13 cellular contexts compared by ENCODE assay signal in genomic region chr6:170269873-170270541, GRCh38. TPM values are rescaled to one million over a fixed set of nuclear protein-coding genes. Genes with fewer than 3 reads are reported as not detected.
DNase-seq lines count a peak whose midpoint lies in the region; ATAC-seq and TF ChIP-seq lines count a peak whose summit lies in the region.
"Had no signal": no experiment of that assay in that cellular context is flagged by ENCODE, and none has a peak within 500 bp of the region (broad histone marks: within the 10 kb centered on the region; RNA-seq: fewer than 3 reads in every experiment).

No MANE protein-coding gene starts in this region.

- H3K27ac Mint-ChIP-seq in stimulated activated naive CD8-positive, alpha-beta T cell treated with anti-CD3 and anti-CD28 coated beads, Interleukin-15, amount 100 ng/mL, for 72 hours, result no peak overlapping the region
- H3K27ac Mint-ChIP-seq in glutamatergic neuron (ENCODE audit: unreplicated experiment), result no peak overlapping the region

- peaks cover 0 to 8% of the 10 kb centered on the region in 2 donors for H3K4me1 ChIP-seq in right atrium auricular region
- peaks cover 36% of the 10 kb centered on the region for H3K4me1 ChIP-seq in SJCRH30
- peaks cover 20 to 32% of the 10 kb centered on the region in 2 donors for H3K4me1 ChIP-seq in mucosa of rectum (ENCODE audit: control insufficient read depth in 2 of 2, insufficient read depth in 2 of 2, low read length in 2 of 2)
- peaks cover 9 to 25% (median 13%) of the 10 kb centered on the region in 4 donors for H3K4me1 ChIP-seq in upper lobe of left lung

- no peak for TF ChIP-seq CTCF in right atrium auricular region (IDR thresholded peaks at IDR 0.05)
- TF ChIP-seq CTCF in upper lobe of left lung (IDR thresholded peaks at IDR 0.05), result no peak
- TF ChIP-seq CTCF in glutamatergic neuron (IDR thresholded peaks at IDR 0.05; ENCODE audit: partially characterized antibody, unreplicated experiment), result no peak
- no peak for TF ChIP-seq CTCF in GM10248 (IDR thresholded peaks at IDR 0.05; ENCODE audit: control extremely low read depth, extremely low read depth, low read depth, missing control alignments)

- H3K4me3 ChIP-seq in right atrium auricular region (no peak overlapping the region), SJCRH30 (peak overlapping the region; percentile 16), mucosa of rectum (ENCODE audit: low read length in 2 of 2) (no peak overlapping the region), upper lobe of left lung (no peak overlapping the region)

- no peaks in the 10 kb centered on the region for H3K27me3 Mint-ChIP-seq in stimulated activated naive CD8-positive, alpha-beta T cell treated with anti-CD3 and anti-CD28 coated beads, Interleukin-15, amount 100 ng/mL, for 72 hours
- peaks cover 3% of the 10 kb centered on the region for H3K27me3 Mint-ChIP-seq in glutamatergic neuron (ENCODE audit: unreplicated experiment)

- peaks cover 0 to 11% of the 10 kb centered on the region in 2 donors for H3K9me3 Mint-ChIP-seq in stimulated activated naive CD8-positive, alpha-beta T cell treated with anti-CD3 and anti-CD28 coated beads, Interleukin-15, amount 100 ng/mL, for 72 hours
- H3K9me3 Mint-ChIP-seq in glutamatergic neuron (ENCODE audit: unreplicated experiment), result peaks cover 4% of the 10 kb centered on the region
- H3K9me3 Mint-ChIP-seq: naive B cell, T-cell had no signal

- H3K36me3 ChIP-seq in right atrium auricular region, result no peaks in the 10 kb centered on the region
- H3K36me3 ChIP-seq in SJCRH30, result no peaks in the 10 kb centered on the region
- no peaks in the 10 kb centered on the region for H3K36me3 ChIP-seq in mucosa of rectum (ENCODE audit: control insufficient read depth in 2 of 2, insufficient read depth in 2 of 2, low read length in 2 of 2)
- H3K36me3 ChIP-seq in upper lobe of left lung, result no peaks in the 10 kb centered on the region

- H3K9me3 ChIP-seq in right atrium auricular region (no peaks in the 10 kb centered on the region), SJCRH30 (replicated peaks) (no peaks in the 10 kb centered on the region), mucosa of rectum (ENCODE audit: control insufficient read depth in 2 of 2, low read length in 2 of 2) (no peaks in the 10 kb centered on the region), upper lobe of left lung (no peaks in the 10 kb centered on the region)

- intact Hi-C loops in left cardiac atrium (cut with DNase I), result no loop called here

- DNase-seq in left cardiac atrium, result peak; percentile 7
- no peak for DNase-seq in right atrium auricular region (ENCODE audit: low spot score)
- peak; percentile 78 to 91 for DNase-seq in SJCRH30
- DNase-seq in upper lobe of left lung, result no peak
- DNase-seq in stimulated activated naive CD8-positive, alpha-beta T cell treated with anti-CD3 and anti-CD28 coated beads, Interleukin-15, amount 100 ng/mL, for 72 hours, result no peak
- DNase-seq in glutamatergic neuron, result no peak
- no peak for DNase-seq in GM10248 (ENCODE audit: extremely low spot score)
- DNase-seq: activated effector memory CD4-positive, alpha-beta T cell treated with Interleukin-2 at 50 U/mL for 16 hours; C1 segment of cervical spinal cord; naive B cell; OCI-M1; T-cell had no signal

- peaks cover 22% of the 10 kb centered on the region for H3K4me1 Mint-ChIP-seq in stimulated activated naive CD8-positive, alpha-beta T cell treated with anti-CD3 and anti-CD28 coated beads, Interleukin-15, amount 100 ng/mL, for 72 hours
- peaks cover 26% of the 10 kb centered on the region for H3K4me1 Mint-ChIP-seq in glutamatergic neuron (ENCODE audit: low read depth, unreplicated experiment)

- CTCF ChIA-PET in GM10248 (lab: Yijun Ruan, JAX), result interaction anchor here (2.3 kb wide), 1 partner anchor 438 kb away, joined by 4 read pairs; no protein-coding TSS in a partner anchor

- H3K27ac ChIP-seq in right atrium auricular region (no peak overlapping the region), SJCRH30 (peak overlapping the region; percentile 93), mucosa of rectum (ENCODE audit: low read depth in 2 of 2, low read length in 2 of 2) (peak overlapping the region; percentile 70 to 72), upper lobe of left lung (peak overlapping the region in 3 of 4 donors; percentile 30 to 53 (median 39))

- no peaks in the 10 kb centered on the region for H3K36me3 Mint-ChIP-seq in glutamatergic neuron (ENCODE audit: unreplicated experiment)
- H3K36me3 Mint-ChIP-seq: naive B cell, T-cell had no signal

- 76 to 80% methylated on average over 16 of the region's 16 CpGs for WGBS in upper lobe of left lung, 2 donors

- H3K9ac ChIP-seq in mucosa of rectum (ENCODE audit: low read depth in 1 of 2, low read length in 2 of 2), result peak overlapping the region in 1 of 2 donors; percentile 39

- TF ChIP-seq POLR2A in upper lobe of left lung (IDR thresholded peaks at IDR 0.05), result no peak

- no peak for TF ChIP-seq EP300 in upper lobe of left lung (IDR thresholded peaks at IDR 0.05)

- H3K4me3 Mint-ChIP-seq in stimulated activated naive CD8-positive, alpha-beta T cell treated with anti-CD3 and anti-CD28 coated beads, Interleukin-15, amount 100 ng/mL, for 72 hours, result no peak overlapping the region
- H3K4me3 Mint-ChIP-seq in glutamatergic neuron (ENCODE audit: unreplicated experiment), result no peak overlapping the region

- H3K27me3 ChIP-seq in right atrium auricular region (no peaks in the 10 kb centered on the region), SJCRH30 (no peaks in the 10 kb centered on the region), mucosa of rectum (ENCODE audit: control insufficient read depth in 2 of 2, insufficient read depth in 2 of 2, low read length in 2 of 2) (peaks cover 0 to 3% of the 10 kb centered on the region in 2 donors), upper lobe of left lung (no peaks in the 10 kb centered on the region)

- POLR2A ChIA-PET in GM10248 (lab: Yijun Ruan, JAX), result no interaction called here

- no peak for ATAC-seq in left cardiac atrium
- no peak for ATAC-seq in upper lobe of left lung (ENCODE audit: low FRiP score in 2 of 2)
- no peak for ATAC-seq in stimulated activated naive CD8-positive, alpha-beta T cell treated with anti-CD3 and anti-CD28 coated beads, Interleukin-15, amount 100 ng/mL, for 72 hours
- ATAC-seq: T-cell had no signal

RNA-seq across cellular contexts. Expression of gene DLL1, which starts 20.9 kb away (rescaled TPM):
- total RNA-seq in left cardiac atrium (10 to 100 TPM; 19.0 to 26.8 TPM), right atrium auricular region (10 to 100 TPM; 11.2 to 22.0 TPM), upper lobe of left lung (10 to 100 TPM in 3 of 6 donors, 1 to 10 TPM in 3; 3.8 to 20.1 (median 10.2) TPM), glutamatergic neuron (ENCODE audit: unreplicated experiment) (34.3 TPM)
- 12.6 and 13.6 TPM in 2 replicates for total RNA-seq in SJCRH30 (2014; rRNA removed; shearing (Covaris generic))

RNA-seq across cellular contexts. Expression of gene FAM120B, which starts 36.6 kb away (rescaled TPM):
- 10 to 100 TPM; 20.8 to 23.2 TPM for total RNA-seq in left cardiac atrium
- total RNA-seq in right atrium auricular region, result 10 to 100 TPM; 14.7 to 18.6 TPM
- total RNA-seq in SJCRH30 (2014; rRNA removed; shearing (Covaris generic)), result 19.6 and 21.4 TPM in 2 replicates
- 10 to 100 TPM; 20.1 to 51.3 (median 28.3) TPM for total RNA-seq in upper lobe of left lung
- total RNA-seq in glutamatergic neuron (ENCODE audit: unreplicated experiment), result 48.3 TPM

Comparison
In these comparisons a context has a peak if more than half of its experiments do, and no peak if none do; other contexts are left out.
1. DNase-seq: peak in left cardiac atrium (single experiment) and SJCRH30 (2 of 2); none in right atrium auricular region (single experiment), upper lobe of left lung (0 of 2), stimulated activated naive CD8-positive, alpha-beta T cell treated with anti-CD3 and anti-CD28 coated beads, Interleukin-15, amount 100 ng/mL, for 72 hours (0 of 2), glutamatergic neuron (single experiment) and GM10248 (single experiment).
2. H3K27ac ChIP-seq: peak in SJCRH30 (single experiment), mucosa of rectum (2 of 2) and upper lobe of left lung (3 of 4); none in right atrium auricular region (0 of 2).